10 cellular contexts compared by ENCODE assay signal in the genomic region with DNA sequence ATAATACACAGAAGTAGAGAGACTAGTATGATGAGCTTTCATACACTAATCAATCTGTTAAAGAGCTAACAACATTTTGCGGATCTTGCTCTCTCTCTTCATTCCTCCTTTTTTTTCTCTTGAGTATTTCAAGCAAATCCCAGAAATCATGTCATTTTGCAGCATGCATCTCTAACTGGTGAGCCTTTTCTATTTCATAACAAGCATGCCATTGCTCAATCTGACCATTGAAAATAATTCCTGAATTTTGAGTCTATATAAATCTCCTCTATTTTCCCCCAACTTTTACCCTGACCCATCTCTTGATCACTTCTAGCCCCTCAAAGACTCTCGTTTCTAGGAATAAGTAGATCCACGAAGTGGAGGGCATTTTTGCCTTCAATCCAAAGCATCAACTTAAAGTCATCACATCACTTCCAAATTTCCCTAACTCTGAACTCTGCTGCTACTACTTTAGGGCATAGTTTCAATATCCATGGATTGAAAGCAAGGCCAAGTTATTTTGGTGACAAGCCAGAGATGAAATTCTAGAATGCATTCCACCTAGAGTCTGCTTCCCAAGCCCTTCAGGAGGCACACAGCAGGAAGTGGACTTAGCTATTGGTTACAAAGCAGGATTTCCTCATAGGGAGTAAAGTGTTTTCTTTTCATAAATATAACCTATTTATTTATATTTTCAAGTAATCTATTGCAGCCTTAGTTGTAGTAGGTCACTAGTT.
DNase-seq lines count a peak whose midpoint lies in the region; ATAC-seq and TF ChIP-seq lines count a peak whose summit lies in the region.
"Had no signal": no experiment of that assay in that cellular context is flagged by ENCODE, and none has a peak within 500 bp of the region (broad histone marks: within the 10 kb centered on the region; RNA-seq: fewer than 3 reads in every experiment).

No MANE protein-coding gene starts in this region.

- intact Hi-C loops in IMR-90 (cut with micrococcal nuclease), result loop anchor here (1.0 to 2.0 kb wide), 3 partner anchors 43 to 332 kb away; partner anchors contain the start of gene NFKBIZ
- intact Hi-C loops in mammary epithelial cell (cut with micrococcal nuclease), result no loop called here
- intact Hi-C loops in tibial artery (cut with DNase I; ENCODE audit: low total_unique reads), result no loop called here
- intact Hi-C loops in colonic mucosa (cut with DNase I), result no loop called here

- 83% methylated on average over 2 of the region's 3 CpGs; no CpG with 5 or more reads in 1 of the 2 experiments for WGBS in IMR-90 (ENCODE audit: extremely low coverage in 2 of 2, insufficient read length in 1 of 2), 2 experiments
- WGBS in mammary epithelial cell (ENCODE audit: low coverage, missing lambda C conversion rate), result 36% methylated on average over 3 of the region's 3 CpGs

- no peaks in the 10 kb centered on the region for H3K36me3 ChIP-seq in IMR-90 (ENCODE audit: control insufficient read depth, insufficient read depth, low read length)
- H3K36me3 ChIP-seq in mammary epithelial cell (ENCODE audit: insufficient read depth, low read length), result no peaks in the 10 kb centered on the region
- no peaks in the 10 kb centered on the region for H3K36me3 ChIP-seq in tibial artery
- H3K36me3 ChIP-seq in colonic mucosa, result no peaks in the 10 kb centered on the region

- dilution Hi-C loops in IMR-90 (cut with HindIII; ENCODE audit: low sequenced_read_pairs, unreplicated experiment) (no loop called here), mammary epithelial cell (cut with HindIII; ENCODE audit: low sequenced_read_pairs) (loop anchor here (25.0 kb wide), 1 partner anchor 319 kb away; no protein-coding TSS in a partner anchor)

- in situ Hi-C loops in IMR-90 (cut with MboI; ENCODE audit: low sequenced_read_pairs), result no loop called here
- in situ Hi-C loops in mammary epithelial cell (cut with MboI; ENCODE audit: low sequenced_read_pairs in 2 of 2), result no loop called here

- CTCF ChIA-PET in IMR-90 (lab: Yijun Ruan, JAX) (interaction anchor here (2.1 kb wide), 1 partner anchor 44 kb away, joined by 8 read pairs; no protein-coding TSS in a partner anchor), mammary epithelial cell (lab: Charles Lee; ENCODE audit: low non-redundant PET) (no interaction called here)

- peak overlapping the region; percentile 80 for H3K4ac ChIP-seq in IMR-90 (ENCODE audit: low read depth, low read length)

- H2AFZ ChIP-seq in IMR-90 (replicated peaks; ENCODE audit: low read length, poor library complexity), result no peak overlapping the region
- peak overlapping the region; percentile 54 for H2AFZ ChIP-seq in mammary epithelial cell (ENCODE audit: low read depth, low read length)

- no peaks in the 10 kb centered on the region for H3K27me3 ChIP-seq in IMR-90 (ENCODE audit: control insufficient read depth, insufficient read depth, low read length)
- H3K27me3 ChIP-seq in mammary epithelial cell (ENCODE audit: insufficient read depth, low read length), result no peaks in the 10 kb centered on the region
- no peaks in the 10 kb centered on the region for H3K27me3 ChIP-seq in tibial artery
- H3K27me3 ChIP-seq in colonic mucosa, result no peaks in the 10 kb centered on the region

- TF ChIP-seq POLR2A in IMR-90 (IDR thresholded peaks at IDR 0.05; ENCODE audit: low read depth, low read length), result no peak; the same call in 1 of the 2 replicates

- H3K4me3 ChIP-seq in IMR-90 (ENCODE audit: insufficient read depth, low read depth, low read length) (no peak overlapping the region), mammary epithelial cell (replicated peaks in 1 of 3; ENCODE audit: insufficient read depth in 1 of 3, low read depth in 2 of 3, low read length in 3 of 3) (no peak overlapping the region), tibial artery (no peak overlapping the region), colonic mucosa (no peak overlapping the region)

- H4K91ac ChIP-seq in IMR-90 (ENCODE audit: insufficient read depth, low read depth, low read length), result peak overlapping the region; percentile 81

- H2BK15ac ChIP-seq in IMR-90 (ENCODE audit: low read depth, low read length), result peak overlapping the region; percentile 38

- H3K4me2 ChIP-seq in IMR-90 (ENCODE audit: low read depth, low read length), result peak overlapping the region; percentile 69; the same call in 1 of the 2 replicates
- no peak overlapping the region for H3K4me2 ChIP-seq in mammary epithelial cell (ENCODE audit: insufficient read depth, low read depth, low read length)
- H3K4me2 ChIP-seq: KMS-11 had no signal

- H3K27ac ChIP-seq in IMR-90 (ENCODE audit: insufficient read depth, low read length) (peak overlapping the region; percentile 84), mammary epithelial cell (ENCODE audit: insufficient read depth, low read depth, low read length) (no peak overlapping the region), tibial artery (peak overlapping the region; percentile 72 to 75), colonic mucosa (no peak overlapping the region), caudate nucleus (ENCODE audit: low read depth, low read length) (no peak overlapping the region)
- H3K27ac ChIP-seq: KMS-11 had no signal

- H3K18ac ChIP-seq in IMR-90 (ENCODE audit: low read depth, low read length), result peak overlapping the region; percentile 96

- peaks cover 17% of the 10 kb centered on the region for H3K4me1 ChIP-seq in IMR-90 (ENCODE audit: control insufficient read depth, insufficient read depth, low read length)
- peaks cover 32% of the 10 kb centered on the region for H3K4me1 ChIP-seq in mammary epithelial cell (ENCODE audit: insufficient read depth, low read length)
- peaks cover 0 to 51% (median 36%) of the 10 kb centered on the region in 4 donors for H3K4me1 ChIP-seq in tibial artery
- peaks cover 3% of the 10 kb centered on the region for H3K4me1 ChIP-seq in colonic mucosa

- no peaks in the 10 kb centered on the region for H3K79me2 ChIP-seq in mammary epithelial cell (ENCODE audit: insufficient read depth, low read length)

- ATAC-seq in IMR-90 (ENCODE audit: low read depth), result peak; percentile 40
- ATAC-seq: activated CD8-positive, alpha-beta T cell treated with anti-CD3 and anti-CD28 coated beads for 36 hours had no signal

- H2AK5ac ChIP-seq in IMR-90 (ENCODE audit: low read depth, low read length), result peak overlapping the region; percentile 41

- POLR2A ChIA-PET in IMR-90 (lab: Charles Lee; ENCODE audit: unreplicated experiment), result no interaction called here

- H3K56ac ChIP-seq in IMR-90 (ENCODE audit: extremely low read depth, insufficient read depth, low read length), result 0 out of 2 replicates have a peak overlapping the region, but pooled peaks have one; percentile 55

- peak overlapping the region; percentile 88 for H3K14ac ChIP-seq in IMR-90 (replicated peaks; ENCODE audit: low read depth, low read length)

- no peak for TF ChIP-seq RAD21 in IMR-90 (IDR thresholded peaks at IDR 0.05; ENCODE audit: low read length)

- H2BK20ac ChIP-seq in IMR-90 (ENCODE audit: low read depth, low read length), result peak overlapping the region; percentile 91

- H3K9me3 ChIP-seq in IMR-90 (ENCODE audit: control insufficient read depth, insufficient read depth, low read length), result no peaks in the 10 kb centered on the region
- no peaks in the 10 kb centered on the region for H3K9me3 ChIP-seq in mammary epithelial cell (replicated peaks; ENCODE audit: insufficient read depth, low read length)
- H3K9me3 ChIP-seq in tibial artery, result no peaks in the 10 kb centered on the region
- H3K9me3 ChIP-seq in colonic mucosa, result no peaks in the 10 kb centered on the region

- peak overlapping the region; percentile 93 for H2BK120ac ChIP-seq in IMR-90 (ENCODE audit: low read depth, low read length)

- H3K9me1 ChIP-seq in IMR-90 (ENCODE audit: insufficient read depth, low read length), result peaks cover 4% of the 10 kb centered on the region

- DNase-seq in IMR-90 (peak; percentile 88), mammary epithelial cell (no peak), left kidney (ENCODE audit: low read depth, low spot score) (peak; percentile 12), tibial artery (no peak), colonic mucosa (no peak), caudate nucleus (lab: John Stamatoyannopoulos, UW) (no peak)
- no peak for DNase-seq in activated CD4-positive, alpha-beta T cell treated with anti-CD3 and anti-CD28 coated beads for 4 hours
- DNase-seq: activated CD8-positive, alpha-beta T cell treated with anti-CD3 and anti-CD28 coated beads for 36 hours; effector CD8-positive, alpha-beta T cell had no signal

- H3K9ac ChIP-seq in IMR-90 (ENCODE audit: low read depth, low read length), result no peak overlapping the region; the same call in 1 of the 2 replicates
- no peak overlapping the region for H3K9ac ChIP-seq in mammary epithelial cell (ENCODE audit: insufficient read depth, low read length)
- H3K9ac ChIP-seq in colonic mucosa (ENCODE audit: low read depth in 2 of 2, low read length in 2 of 2), result no peak overlapping the region
- H3K9ac ChIP-seq: KMS-11 had no signal

- peak overlapping the region; percentile 93 for H2BK5ac ChIP-seq in IMR-90 (ENCODE audit: low read depth, low read length, poor library complexity, severe bottlenecking)

- H3K23ac ChIP-seq in IMR-90 (ENCODE audit: low read depth, low read length), result peak overlapping the region; percentile 76; the same call in 1 of the 2 replicates

- BruUV-seq in IMR-90 (replicated peaks; lab: Mats Ljungman, UMichigan) (no TSS peak), mammary epithelial cell (replicated peaks; lab: Mats Ljungman, UMichigan) (no TSS peak)

- peak overlapping the region; percentile 97; the same call in 1 of the 2 replicates for H4K5ac ChIP-seq in IMR-90 (ENCODE audit: low read depth, low read length)

- no peak for TF ChIP-seq CTCF in IMR-90 (conservative IDR thresholded peaks at IDR 0.05; ENCODE audit: low read depth, low read length)
- TF ChIP-seq CTCF in mammary epithelial cell (conservative IDR thresholded peaks at IDR 0.05 in 1 of 2, IDR thresholded peaks at IDR 0.05 in 1 of 2; ENCODE audit: extremely low read depth in 1 of 2, insufficient read depth in 1 of 2, low read depth in 1 of 2, low read length in 2 of 2), result no peak
- no peak for TF ChIP-seq CTCF in tibial artery (IDR thresholded peaks at IDR 0.05)
- TF ChIP-seq CTCF in colonic mucosa (IDR thresholded peaks at IDR 0.05), result no peak

- H2AK9ac ChIP-seq in IMR-90 (replicated peaks; ENCODE audit: low read depth, low read length, poor library complexity), result no peak overlapping the region

- peaks cover 0 to 9% of the 10 kb centered on the region in 2 experiments; a peak in 2 of 4 replicates for H3K79me1 ChIP-seq in IMR-90 (ENCODE audit: low read depth in 1 of 2, low read length in 2 of 2)

- H4K20me1 ChIP-seq in IMR-90 (ENCODE audit: insufficient read depth, low read length) (no peaks in the 10 kb centered on the region), mammary epithelial cell (ENCODE audit: insufficient read depth, low read length) (no peaks in the 10 kb centered on the region)

- peak overlapping the region; percentile 51 to 84; a peak in 3 of 4 replicates for H4K8ac ChIP-seq in IMR-90 (ENCODE audit: low read depth in 2 of 2, low read length in 2 of 2)

TF ChIP-seq in IMR-90, 13 proteins besides CTCF, POLR2A, EP300 and RAD21 (continues in another document):
- TF ChIP-seq CEBPB (IDR thresholded peaks at IDR 0.05; ENCODE audit: low read depth, low read length), result peak; percentile 92

Comparison
In these comparisons a context has a peak if more than half of its experiments do, and no peak if none do; other contexts are left out.
1. DNase-seq: peak in IMR-90 (single experiment) and left kidney (single experiment); none in mammary epithelial cell (single experiment), tibial artery (0 of 2), colonic mucosa (single experiment), activated CD4-positive, alpha-beta T cell treated with anti-CD3 and anti-CD28 coated beads for 4 hours (0 of 2) and caudate nucleus (0 of 61).
2. H3K27ac ChIP-seq: peak in IMR-90 (single experiment) and tibial artery (2 of 2); none in mammary epithelial cell (single experiment), colonic mucosa (single experiment) and caudate nucleus (single experiment).